ENCODE assay signal across 10 cellular contexts in the genomic region with DNA sequence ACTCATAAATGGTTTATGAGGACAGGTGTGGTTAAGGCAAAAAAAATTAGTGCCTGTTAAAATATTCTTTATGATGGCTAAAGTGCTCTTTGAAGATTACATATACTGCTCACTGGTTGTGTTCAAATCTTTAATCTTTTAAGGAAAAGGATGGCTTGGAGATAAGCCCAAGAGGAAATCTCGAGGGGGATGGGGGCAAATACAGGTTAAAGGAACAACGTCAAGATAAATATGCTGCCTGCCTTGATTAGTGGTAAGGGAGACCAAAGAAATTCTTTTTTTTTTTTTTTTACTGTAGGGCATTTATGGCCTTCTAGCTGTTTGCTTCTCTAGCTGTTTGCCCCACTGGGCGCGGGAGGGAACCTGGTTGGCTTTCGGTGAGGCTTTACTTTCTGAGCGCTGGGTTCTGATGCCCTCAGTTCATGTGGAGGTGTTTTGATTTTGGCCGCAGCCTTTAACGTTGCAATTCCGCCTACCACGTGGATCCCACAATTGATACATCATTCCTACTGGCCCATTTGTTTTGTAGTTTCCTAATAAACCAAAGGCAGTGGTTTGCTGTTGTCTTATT. TPM values are rescaled to one million over a fixed set of nuclear protein-coding genes. Genes with fewer than 3 reads are reported as not detected.
A peak's percentile ranks its signal among the peaks of the same experiment; 100 is the strongest.
DNase-seq lines count a peak whose midpoint lies in the region; TF ChIP-seq lines count a peak whose summit lies in the region.
"Had no signal": no experiment of that assay in that cellular context is flagged by ENCODE, and none has a peak within 500 bp of the region (broad histone marks: within the 10 kb centered on the region; RNA-seq: fewer than 3 reads in every experiment).

No MANE protein-coding gene starts in this region.

- intact Hi-C loops in transverse colon (cut with DNase I; ENCODE audit: low total_unique reads) = loop anchor here (5.0 to 10.0 kb wide), 2 partner anchors 247 to 284 kb away; no protein-coding TSS in a partner anchor

- peaks cover 33 to 66% (median 65%) of the 10 kb centered on the region in 4 donors for H3K4me1 ChIP-seq in transverse colon

- H3K9me3 ChIP-seq in transverse colon = no peaks in the 10 kb centered on the region

- H3K27me3 ChIP-seq in transverse colon = no peaks in the 10 kb centered on the region

- TF ChIP-seq CTCF in transverse colon (IDR thresholded peaks at IDR 0.05) = no peak

- H3K36me3 Mint-ChIP-seq in activated naive CD4-positive, alpha-beta T cell treated with anti-CD3 and anti-CD28 coated beads, Interleukin-2, amount 50 U/mL, for 24 hours = peaks cover 37% of the 10 kb centered on the region
- peaks cover 93% of the 10 kb centered on the region for H3K36me3 Mint-ChIP-seq in activated naive CD8-positive, alpha-beta T cell treated with anti-CD3 and anti-CD28 coated beads for 36 hours

- peak overlapping the region; percentile 68 for H3K27ac Mint-ChIP-seq in activated naive CD4-positive, alpha-beta T cell treated with anti-CD3 and anti-CD28 coated beads, Interleukin-2, amount 50 U/mL, for 24 hours
- H3K27ac Mint-ChIP-seq in activated naive CD8-positive, alpha-beta T cell treated with anti-CD3 and anti-CD28 coated beads for 36 hours = peak overlapping the region; percentile 100

- in situ Hi-C loops in transverse colon (cut with MboI; ENCODE audit: low pct_ligation_motif_present in 1 of 4, low pct_unique_long_range_greater_than_20kb in 1 of 4, low sequenced_read_pairs in 3 of 4) = loop anchor here (5.0 to 25.0 kb wide), 8 partner anchors 164 to 404 kb away; partner anchors contain the start of gene PARP11 (in 1 of the 4)

- no peak for DNase-seq in activated naive CD4-positive, alpha-beta T cell treated with Interleukin-2 at 50 U/mL for 16 hours
- no peak for DNase-seq in activated naive CD8-positive, alpha-beta T cell treated with anti-CD3 and anti-CD28 coated beads for 36 hours
- DNase-seq in mesenteric fat pad (ENCODE audit: low spot score) (peak; percentile 35), transverse colon (peak; percentile 66), NCI-H1048 (lab: John Stamatoyannopoulos, UW) (no peak), hippocampal formation (lab: John Stamatoyannopoulos, UW) (no peak), SHP77 (lab: John Stamatoyannopoulos, UW) (no peak)
- DNase-seq: NCI-H2227 treated with DMSO at 0.1 percent for 48 hours had no signal

- no peak for TF ChIP-seq EP300 in transverse colon (IDR thresholded peaks at IDR 0.05; ENCODE audit: low read depth)

- no peaks in the 10 kb centered on the region for H3K27me3 Mint-ChIP-seq in activated naive CD4-positive, alpha-beta T cell treated with anti-CD3 and anti-CD28 coated beads, Interleukin-2, amount 50 U/mL, for 24 hours
- H3K27me3 Mint-ChIP-seq in activated naive CD8-positive, alpha-beta T cell treated with anti-CD3 and anti-CD28 coated beads for 36 hours = no peaks in the 10 kb centered on the region

- H3K9me3 Mint-ChIP-seq in activated naive CD4-positive, alpha-beta T cell treated with anti-CD3 and anti-CD28 coated beads, Interleukin-2, amount 50 U/mL, for 24 hours = no peaks in the 10 kb centered on the region
- H3K9me3 Mint-ChIP-seq in activated naive CD8-positive, alpha-beta T cell treated with anti-CD3 and anti-CD28 coated beads for 36 hours = no peaks in the 10 kb centered on the region

- peaks cover 0 to 13% (median 6%) of the 10 kb centered on the region in 4 donors for H3K36me3 ChIP-seq in transverse colon

- H3K27ac ChIP-seq in transverse colon = peak overlapping the region; percentile 92 to 97 (median 95)

- H3K4me3 Mint-ChIP-seq in activated naive CD4-positive, alpha-beta T cell treated with anti-CD3 and anti-CD28 coated beads, Interleukin-2, amount 50 U/mL, for 24 hours = peak overlapping the region; percentile 98
- H3K4me3 Mint-ChIP-seq in activated naive CD8-positive, alpha-beta T cell treated with anti-CD3 and anti-CD28 coated beads for 36 hours = peak overlapping the region; percentile 97

- TF ChIP-seq POLR2A in transverse colon (IDR thresholded peaks at IDR 0.05) = no peak

- H3K4me3 ChIP-seq in transverse colon = no peak overlapping the region

- H3K4me1 Mint-ChIP-seq in activated naive CD4-positive, alpha-beta T cell treated with anti-CD3 and anti-CD28 coated beads, Interleukin-2, amount 50 U/mL, for 24 hours = peaks cover 67% of the 10 kb centered on the region
- peaks cover 69% of the 10 kb centered on the region for H3K4me1 Mint-ChIP-seq in activated naive CD8-positive, alpha-beta T cell treated with anti-CD3 and anti-CD28 coated beads for 36 hours

- WGBS in transverse colon (ENCODE audit: low coverage in 1 of 2), 2 donors = 34 to 41% methylated on average over 3 to 10 of the region's 10 CpGs

RNA-seq across cellular contexts. Expression of gene CCND2, which starts 5.6 kb away (rescaled TPM):
- 100 to 1,000 TPM; 749 TPM for total RNA-seq in activated naive CD8-positive, alpha-beta T cell treated with anti-CD3 and anti-CD28 coated beads for 36 hours
- total RNA-seq in mesenteric fat pad = 93.0 TPM
- 100 to 1,000 TPM in 1 of 4 donors, 10 to 100 TPM in 3; 32.9 to 132 (median 58.8) TPM for total RNA-seq in transverse colon
- total RNA-seq: OCI-LY7 had no signal

RNA-seq across cellular contexts. Expression of gene TIGAR, which starts 41.8 kb away (rescaled TPM):
- 10 to 100 TPM; 14.0 to 15.8 TPM for total RNA-seq in activated naive CD8-positive, alpha-beta T cell treated with anti-CD3 and anti-CD28 coated beads for 36 hours
- 13.8 TPM for total RNA-seq in mesenteric fat pad
- 10 to 100 TPM in 1 of 4 donors, 1 to 10 TPM in 3; 2.6 to 26.6 (median 4.4) TPM for total RNA-seq in transverse colon

Comparison
In these comparisons a context has a peak if more than half of its experiments do, and no peak if none do; other contexts are left out.
1. DNase-seq: peak in mesenteric fat pad (single experiment) and transverse colon (single experiment); none in activated naive CD4-positive, alpha-beta T cell treated with Interleukin-2 at 50 U/mL for 16 hours (single experiment), activated naive CD8-positive, alpha-beta T cell treated with anti-CD3 and anti-CD28 coated beads for 36 hours (single experiment), NCI-H1048 (single experiment), hippocampal formation (0 of 2) and SHP77 (0 of 2).